In genomic region chr2:239037559-239037910, GRCh38 we compare ENCODE assay signal across 25 cellular contexts.
"Had no signal": no experiment of that assay in that cellular context is flagged by ENCODE, and none has a peak within 500 bp of the region (broad histone marks: within the 10 kb centered on the region; RNA-seq: fewer than 3 reads in every experiment).

No MANE protein-coding gene starts in this region.

- DNase-seq: effector CD4-positive, alpha-beta T cell; foreskin fibroblast; gastrocnemius medialis; hippocampal formation; left cardiac atrium; mesendoderm; naive thymus-derived CD8-positive, alpha-beta T cell; nucleus accumbens; psoas muscle; spleen; stimulated activated CD4-positive, alpha-beta T cell treated with anti-CD3 and anti-CD28 coated beads, Interleukin-2, amount 100 ng/mL, for 48 hours; stimulated activated naive B cell treated with anti-CD40 and anti-IgM and Interleukin-4, amounts not matched to agents 10 μg/mL and 1 μg/mL and 100 μg/mL, for 72 hours; transverse colon; upper lobe of right lung; uterus had no signal

- H3K27ac Mint-ChIP-seq: stimulated activated naive B cell treated with anti-CD40 and anti-IgM and Interleukin-4, amounts not matched to agents 10 μg/mL and 1 μg/mL and 100 μg/mL, for 72 hours; stimulated activated naive CD8-positive, alpha-beta T cell treated with anti-CD3 and anti-CD28 coated beads, Interleukin-15, Interleukin-2, amounts not matched to agents 100 ng/mL and 50 ng/mL, for 24 hours had no signal

- H3K4me3 ChIP-seq: dorsolateral prefrontal cortex, gastrocnemius medialis, heart left ventricle, left lung, psoas muscle, skin epidermis, spleen, transverse colon, upper lobe of right lung, uterus had no signal

- H3K36me3 Mint-ChIP-seq: naive thymus-derived CD8-positive, alpha-beta T cell; stimulated activated naive B cell treated with anti-CD40 and anti-IgM and Interleukin-4, amounts not matched to agents 10 μg/mL and 1 μg/mL and 100 μg/mL, for 72 hours had no signal

- H3K4me3 Mint-ChIP-seq: naive thymus-derived CD8-positive, alpha-beta T cell; stimulated activated naive B cell treated with anti-CD40 and anti-IgM and Interleukin-4, amounts not matched to agents 10 μg/mL and 1 μg/mL and 100 μg/mL, for 72 hours; stimulated activated naive CD8-positive, alpha-beta T cell treated with anti-CD3 and anti-CD28 coated beads, Interleukin-15, Interleukin-2, amounts not matched to agents 100 ng/mL and 50 ng/mL, for 24 hours had no signal

- H3K36me3 ChIP-seq: gastrocnemius medialis, heart left ventricle, left lung, spleen, transverse colon, upper lobe of right lung, uterus had no signal

- ATAC-seq: esophagus mucosa; gastrocnemius medialis; heart left ventricle; left cardiac atrium; left lung; naive thymus-derived CD8-positive, alpha-beta T cell; psoas muscle; right cardiac atrium; stimulated activated naive B cell treated with anti-CD40 and anti-IgM and Interleukin-4, amounts not matched to agents 10 μg/mL and 1 μg/mL and 100 μg/mL, for 72 hours; upper lobe of right lung had no signal

- H3K27me3 ChIP-seq: dorsolateral prefrontal cortex, gastrocnemius medialis, uterus had no signal

- H3K4me1 Mint-ChIP-seq: naive thymus-derived CD8-positive, alpha-beta T cell; stimulated activated naive B cell treated with anti-CD40 and anti-IgM and Interleukin-4, amounts not matched to agents 10 μg/mL and 1 μg/mL and 100 μg/mL, for 72 hours had no signal

- H3K9me3 Mint-ChIP-seq: naive thymus-derived CD8-positive, alpha-beta T cell; stimulated activated naive B cell treated with anti-CD40 and anti-IgM and Interleukin-4, amounts not matched to agents 10 μg/mL and 1 μg/mL and 100 μg/mL, for 72 hours; stimulated activated naive CD8-positive, alpha-beta T cell treated with anti-CD3 and anti-CD28 coated beads, Interleukin-15, Interleukin-2, amounts not matched to agents 100 ng/mL and 50 ng/mL, for 24 hours had no signal

- H3K4me1 ChIP-seq: left lung, upper lobe of right lung, uterus had no signal

- H3K27ac ChIP-seq: epithelial cell of prostate, gastrocnemius medialis, heart left ventricle, left lung, psoas muscle, skin epidermis, spleen, transverse colon, upper lobe of right lung, uterus had no signal

- FAIRE-seq: colon, islet of Langerhans had no signal

- H3K9me3 ChIP-seq: gastrocnemius medialis, heart left ventricle, left lung, psoas muscle, spleen, transverse colon, upper lobe of right lung, uterus had no signal
